19 cellular contexts compared by ENCODE assay signal in genomic region chr2:43044093-43044614, GRCh38.
DNase-seq lines count a peak whose midpoint lies in the region; ATAC-seq and TF ChIP-seq lines count a peak whose summit lies in the region.
"Had no signal": no experiment of that assay in that cellular context is flagged by ENCODE, and none has a peak within 500 bp of the region (broad histone marks: within the 10 kb centered on the region; RNA-seq: fewer than 3 reads in every experiment).

No MANE protein-coding gene starts in this region.

- peaks cover 75% of the 10 kb centered on the region for H3K4me1 ChIP-seq in Caco-2
- peaks cover 44% of the 10 kb centered on the region for H3K4me1 ChIP-seq in RWPE2 (ENCODE audit: insufficient read depth, poor library complexity, severe bottlenecking)
- peaks cover 0 to 13% (median 9%) of the 10 kb centered on the region in 4 donors for H3K4me1 ChIP-seq in liver (ENCODE audit: control insufficient read depth in 4 of 4, insufficient read depth in 4 of 4, low read length in 3 of 4)
- H3K4me1 ChIP-seq in skeletal muscle tissue (ENCODE audit: control insufficient read depth in 3 of 3, insufficient read depth in 3 of 3, low read length in 3 of 3) = peaks cover 9 to 19% (median 13%) of the 10 kb centered on the region in 3 donors
- H3K4me1 ChIP-seq: Peyer's patch had no signal

- H3K9ac ChIP-seq in liver (ENCODE audit: low read depth in 1 of 2, low read length in 2 of 2) (no peak overlapping the region), skeletal muscle tissue (ENCODE audit: low read depth in 1 of 3, low read length in 3 of 3) (peak overlapping the region in 1 of 3 donors; percentile 25)

- H3K9me3 Mint-ChIP-seq in Caco-2 (ENCODE audit: unreplicated experiment) = no peaks in the 10 kb centered on the region
- H3K9me3 Mint-ChIP-seq: activated CD4-positive, alpha-beta T cell treated with anti-CD3 and anti-CD28 coated beads, Interleukin-2, amount 10 ng/mL, durations not matched to agents 24 days and 14 days; activated naive CD4-positive, alpha-beta T cell treated with anti-CD3 and anti-CD28 coated beads, Interleukin-2, amount 10 ng/mL, durations not matched to agents 7 days and 5 days; CD8-positive, alpha-beta T cell; GM23338 had no signal

- no peak overlapping the region for H3K4me3 Mint-ChIP-seq in Caco-2 (ENCODE audit: unreplicated experiment)
- H3K4me3 Mint-ChIP-seq: activated CD4-positive, alpha-beta T cell treated with anti-CD3 and anti-CD28 coated beads, Interleukin-2, amount 10 ng/mL, durations not matched to agents 24 days and 14 days; activated naive CD4-positive, alpha-beta T cell treated with anti-CD3 and anti-CD28 coated beads, Interleukin-2, amount 10 ng/mL, durations not matched to agents 7 days and 5 days; CD8-positive, alpha-beta T cell; GM23338 had no signal

- peaks cover 13% of the 10 kb centered on the region for H3K36me3 Mint-ChIP-seq in Caco-2 (ENCODE audit: insufficient read depth, unreplicated experiment)
- H3K36me3 Mint-ChIP-seq: activated naive CD4-positive, alpha-beta T cell treated with anti-CD3 and anti-CD28 coated beads, Interleukin-2, amount 10 ng/mL, durations not matched to agents 7 days and 5 days; CD8-positive, alpha-beta T cell had no signal

- H3K27ac ChIP-seq in RWPE2 (ENCODE audit: poor library complexity, severe bottlenecking) (peak overlapping the region; percentile 97), liver (ENCODE audit: low read depth in 1 of 2, low read length in 2 of 2) (no peak overlapping the region), skeletal muscle tissue (ENCODE audit: low read depth, low read length) (peak overlapping the region; percentile 40)
- H3K27ac ChIP-seq: left lung, Peyer's patch had no signal

- H3K4me1 Mint-ChIP-seq in Caco-2 (ENCODE audit: low read depth, unreplicated experiment) = peaks cover 49% of the 10 kb centered on the region

- CTCF ChIA-PET in Caco-2 (lab: Charles Lee) = no interaction called here

- DNase-seq in Caco-2 = no peak
- peak; percentile 47 for DNase-seq in RWPE2 (ENCODE audit: low spot score)
- DNase-seq in activated CD4-positive, alpha-beta T cell treated with anti-CD3 and anti-CD28 coated beads, Interleukin-2, amount 50 U/mL, for 1 hour = no peak
- DNase-seq in stimulated activated CD4-positive, alpha-beta T cell treated with anti-CD3 and anti-CD28 coated beads, Interleukin-2, amount 100 ng/mL, for 48 hours = no peak
- DNase-seq: activated CD4-positive, alpha-beta T cell treated with anti-CD3 and anti-CD28 coated beads, Interleukin-2, amount 10 ng/mL, durations not matched to agents 24 days and 14 days; activated naive CD4-positive, alpha-beta T cell treated with anti-CD3 and anti-CD28 coated beads, Interleukin-2, amount 10 ng/mL, durations not matched to agents 7 days and 5 days; CD8-positive, alpha-beta T cell; DMS79 treated with DMSO at 0.1 percent for 48 hours; foreskin keratinocyte; NCI-H146; NCI-H82; stimulated activated CD4-positive, alpha-beta T cell treated with anti-CD3 and anti-CD28 coated beads, Interleukin-12 subunit alpha, Interleukin-12 subunit beta, amount 100 ng/mL, for 4 hours had no signal

- intact Hi-C loops in Caco-2 (cut with micrococcal nuclease; ENCODE audit: unreplicated experiment) = loop anchor here (5.0 kb wide), 1 partner anchor 68 kb away; no protein-coding TSS in a partner anchor

- POLR2A ChIA-PET in Caco-2 (lab: Charles Lee) = no interaction called here

- no peak overlapping the region for H3K4me3 ChIP-seq in Caco-2 (ENCODE audit: low read depth, low read length)
- no peak overlapping the region for H3K4me3 ChIP-seq in RWPE2 (ENCODE audit: severe bottlenecking)
- H3K4me3 ChIP-seq in liver (ENCODE audit: low read depth in 1 of 3, low read length in 3 of 3) = no peak overlapping the region
- no peak overlapping the region for H3K4me3 ChIP-seq in skeletal muscle tissue (ENCODE audit: low read length in 3 of 3)
- H3K4me3 ChIP-seq: GM23338, left lung, Peyer's patch had no signal

- 94% methylated on average over 12 of the region's 12 CpGs for WGBS in liver

- no peak for TF ChIP-seq RAD21 in liver (IDR thresholded peaks at IDR 0.05)

- no peaks in the 10 kb centered on the region for H3K9me3 ChIP-seq in Caco-2
- no peaks in the 10 kb centered on the region for H3K9me3 ChIP-seq in RWPE2 (ENCODE audit: severe bottlenecking)
- H3K9me3 ChIP-seq in liver (ENCODE audit: control insufficient read depth in 4 of 4, low read length in 3 of 4) = no peaks in the 10 kb centered on the region
- H3K9me3 ChIP-seq in skeletal muscle tissue (ENCODE audit: control insufficient read depth in 3 of 3, low read length in 3 of 3) = no peaks in the 10 kb centered on the region
- H3K9me3 ChIP-seq: left lung, Peyer's patch had no signal

- H3K27me3 Mint-ChIP-seq in Caco-2 (ENCODE audit: insufficient read depth, unreplicated experiment) = no peaks in the 10 kb centered on the region
- H3K27me3 Mint-ChIP-seq: activated CD4-positive, alpha-beta T cell treated with anti-CD3 and anti-CD28 coated beads, Interleukin-2, amount 10 ng/mL, durations not matched to agents 24 days and 14 days had no signal

- peak overlapping the region; percentile 50 for H3K27ac Mint-ChIP-seq in Caco-2 (ENCODE audit: unreplicated experiment)
- H3K27ac Mint-ChIP-seq: activated CD4-positive, alpha-beta T cell treated with anti-CD3 and anti-CD28 coated beads, Interleukin-2, amount 10 ng/mL, durations not matched to agents 24 days and 14 days; activated naive CD4-positive, alpha-beta T cell treated with anti-CD3 and anti-CD28 coated beads, Interleukin-2, amount 10 ng/mL, durations not matched to agents 7 days and 5 days; CD8-positive, alpha-beta T cell; GM23338 had no signal

- TF ChIP-seq CTCF in Caco-2 (IDR thresholded peaks at IDR 0.05; ENCODE audit: insufficient read depth in 1 of 2, low read depth in 1 of 2, low read length in 1 of 2, severe bottlenecking in 1 of 2, unreplicated experiment in 1 of 2) = no peak
- TF ChIP-seq CTCF in RWPE2 (IDR thresholded peaks at IDR 0.05; ENCODE audit: poor library complexity, severe bottlenecking) = no peak
- TF ChIP-seq CTCF in liver (IDR thresholded peaks at IDR 0.05; ENCODE audit: low read depth, low read length, missing input control) = no peak

- H3K36me3 ChIP-seq in Caco-2 (ENCODE audit: control insufficient read depth, insufficient read depth, low read length) (no peaks in the 10 kb centered on the region; the same call in 1 of the 2 replicates), RWPE2 (ENCODE audit: low read depth) (no peaks in the 10 kb centered on the region), liver (ENCODE audit: control insufficient read depth in 4 of 4, insufficient read depth in 3 of 4, low read depth in 1 of 4, low read length in 3 of 4) (no peaks in the 10 kb centered on the region), skeletal muscle tissue (ENCODE audit: control insufficient read depth in 3 of 3, insufficient read depth in 3 of 3, low read length in 3 of 3) (no peaks in the 10 kb centered on the region)
- H3K36me3 ChIP-seq: left lung, Peyer's patch had no signal

- no peak for ATAC-seq in RWPE2 (ENCODE audit: low read depth)
- no peak for ATAC-seq in HG02623 (IDR thresholded peaks at IDR 0.05; ENCODE audit: unreplicated experiment)
- ATAC-seq in activated CD4-positive, CD25-positive, alpha-beta regulatory T cell treated with anti-CD3 and anti-CD28 coated beads, Interleukin-2, amount 50 U/mL, for 24 hours = no peak
- ATAC-seq: CD8-positive, alpha-beta T cell; foreskin keratinocyte; GM23338; left lung had no signal

- no peaks in the 10 kb centered on the region for H3K27me3 ChIP-seq in Caco-2 (replicated peaks; ENCODE audit: control insufficient read depth, insufficient read depth, low read length)
- H3K27me3 ChIP-seq in RWPE2 (ENCODE audit: insufficient read depth, poor library complexity, severe bottlenecking) = no peaks in the 10 kb centered on the region
- no peaks in the 10 kb centered on the region for H3K27me3 ChIP-seq in liver (ENCODE audit: control insufficient read depth in 4 of 4, insufficient read depth in 4 of 4, low read length in 3 of 4)
- H3K27me3 ChIP-seq in skeletal muscle tissue (ENCODE audit: control insufficient read depth in 3 of 3, insufficient read depth in 3 of 3, low read length in 3 of 3) = no peaks in the 10 kb centered on the region
- H3K27me3 ChIP-seq: foreskin keratinocyte, left lung, Peyer's patch had no signal

- BruUV-seq in Caco-2 (replicated peaks; lab: Mats Ljungman, UMichigan) = no TSS peak

TF ChIP-seq in liver, 16 proteins besides CTCF, POLR2A, EP300 and RAD21:
- no peak for TF ChIP-seq FOXA2 (IDR thresholded peaks at IDR 0.05)
- no peak for TF ChIP-seq YY1 (IDR thresholded peaks at IDR 0.05)
- peak; percentile 48 for TF ChIP-seq NR2F2 (IDR thresholded peaks at IDR 0.05)
- TF ChIP-seq HNF4G (IDR thresholded peaks at IDR 0.05) = no peak

Comparison
In these comparisons a context has a peak if more than half of its experiments do, and no peak if none do; other contexts are left out.
1. H3K27ac ChIP-seq: peak in RWPE2 (single experiment) and skeletal muscle tissue (single experiment); none in liver (0 of 2).